ENCODE assay signal across 16 cellular contexts in the genomic region with DNA sequence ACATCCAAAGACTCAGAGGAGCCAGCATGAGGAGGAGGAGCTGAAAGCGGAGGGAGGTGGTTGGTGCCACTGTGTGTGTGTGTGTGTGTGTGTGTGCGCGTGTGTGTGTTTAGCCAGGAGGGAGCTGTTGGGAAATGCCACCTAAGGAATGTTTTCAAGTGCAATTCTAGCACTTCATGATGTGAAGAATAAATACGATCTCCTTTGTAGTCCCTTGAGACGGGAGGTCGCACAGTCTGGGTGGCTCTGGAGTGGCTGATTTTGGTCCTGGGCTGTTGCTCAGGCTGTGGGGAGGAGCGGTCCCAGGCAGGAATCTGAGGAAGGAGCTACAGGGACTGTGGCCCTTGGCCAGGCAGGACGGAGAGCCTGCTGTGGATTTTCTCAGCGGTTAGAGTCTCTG.
"Had no signal": no experiment of that assay in that cellular context is flagged by ENCODE, and none has a peak within 500 bp of the region (broad histone marks: within the 10 kb centered on the region; RNA-seq: fewer than 3 reads in every experiment).

No MANE protein-coding gene starts in this region.

- H3K36me3 Mint-ChIP-seq: mesothelial cell of epicardium had no signal

- H3K27ac ChIP-seq: foreskin keratinocyte, parathyroid adenoma, tibial nerve, VCaP had no signal

- H3K4me3 ChIP-seq: heart left ventricle, smooth muscle cell, tibial nerve had no signal

- H3K9ac ChIP-seq: parathyroid adenoma had no signal

- H3K27ac Mint-ChIP-seq: activated CD8-positive, alpha-beta T cell treated with anti-CD3 and anti-CD28 coated beads, Interleukin-2, amount 10 ng/mL, durations not matched to agents 7 days and 5 days; activated naive CD4-positive, alpha-beta T cell treated with anti-CD3 and anti-CD28 coated beads for 36 hours; activated T-helper 1 cell treated with anti-CD3 and anti-CD28 coated beads, Interleukin-12 subunit alpha, Interleukin-12 subunit beta, Interleukin-2, Interleukin-4 antibody, amounts not matched to agents 30 ng/mL and 10 ng/mL and 1 ng/mL, durations not matched to agents 14 hours and 24 hours and 36 hours; dendritic cell treated with granulocyte-macrophage colony-stimulating factor and Interleukin-4, amounts not matched to agents 40 ng/mL and 50 ng/mL, for 4 days; mesothelial cell of epicardium had no signal

- DNase-seq: activated CD4-positive, alpha-beta T cell treated with anti-CD3 and anti-CD28 coated beads for 4 hours; activated CD8-positive, alpha-beta memory T cell treated with anti-CD3 and anti-CD28 coated beads, Interleukin-2, amount 50 U/mL, for 48 hours; activated CD8-positive, alpha-beta T cell treated with anti-CD3 and anti-CD28 coated beads, Interleukin-2, amount 10 ng/mL, durations not matched to agents 7 days and 5 days; activated naive CD4-positive, alpha-beta T cell treated with anti-CD3 and anti-CD28 coated beads for 36 hours; cerebellar nuclear complex; foreskin keratinocyte; heart left ventricle; islet precursor cell; T1000 had no signal

- H3K4me3 Mint-ChIP-seq: activated CD8-positive, alpha-beta T cell treated with anti-CD3 and anti-CD28 coated beads, Interleukin-2, amount 10 ng/mL, durations not matched to agents 7 days and 5 days; activated naive CD4-positive, alpha-beta T cell treated with anti-CD3 and anti-CD28 coated beads for 36 hours; activated T-helper 1 cell treated with anti-CD3 and anti-CD28 coated beads, Interleukin-12 subunit alpha, Interleukin-12 subunit beta, Interleukin-2, Interleukin-4 antibody, amounts not matched to agents 30 ng/mL and 10 ng/mL and 1 ng/mL, durations not matched to agents 14 hours and 24 hours and 36 hours; dendritic cell treated with granulocyte-macrophage colony-stimulating factor and Interleukin-4, amounts not matched to agents 40 ng/mL and 50 ng/mL, for 4 days; mesothelial cell of epicardium had no signal

- ATAC-seq: activated CD8-positive, alpha-beta T cell treated with anti-CD3 and anti-CD28 coated beads, Interleukin-2, amount 10 ng/mL, durations not matched to agents 7 days and 5 days; foreskin keratinocyte had no signal

- H3K27me3 ChIP-seq: foreskin keratinocyte, heart left ventricle, tibial nerve had no signal

- H3K9me3 ChIP-seq: tibial nerve had no signal

- H3K36me3 ChIP-seq: heart left ventricle, tibial nerve had no signal
